In genomic region chr16:66798162-66798561, GRCh38 we compare ENCODE assay signal across 1 cellular context.
TF ChIP-seq lines count a peak whose summit lies in the region.

No MANE protein-coding gene starts in this region.

TF ChIP-seq in IMR-90, 13 proteins besides CTCF, POLR2A, EP300 and RAD21 (continued from another document):
- TF ChIP-seq, protein P1, sequence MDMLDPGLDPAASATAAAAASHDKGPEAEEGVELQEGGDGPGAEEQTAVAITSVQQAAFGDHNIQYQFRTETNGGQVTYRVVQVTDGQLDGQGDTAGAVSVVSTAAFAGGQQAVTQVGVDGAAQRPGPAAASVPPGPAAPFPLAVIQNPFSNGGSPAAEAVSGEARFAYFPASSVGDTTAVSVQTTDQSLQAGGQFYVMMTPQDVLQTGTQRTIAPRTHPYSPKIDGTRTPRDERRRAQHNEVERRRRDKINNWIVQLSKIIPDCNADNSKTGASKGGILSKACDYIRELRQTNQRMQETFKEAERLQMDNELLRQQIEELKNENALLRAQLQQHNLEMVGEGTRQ (IDR thresholded peaks at IDR 0.05; ENCODE audit: low read depth, low read length): no peak
